In genomic region chr12:68613209-68613904, GRCh38 we compare ENCODE assay signal across 9 cellular contexts. TPM values are rescaled to one million over a fixed set of nuclear protein-coding genes. Genes with fewer than 3 reads are reported as not detected.
DNase-seq lines count a peak whose midpoint lies in the region; ATAC-seq, FAIRE-seq and TF ChIP-seq lines count a peak whose summit lies in the region.
"Had no signal": no experiment of that assay in that cellular context is flagged by ENCODE, and none has a peak within 500 bp of the region (broad histone marks: within the 10 kb centered on the region; RNA-seq: fewer than 3 reads in every experiment).

No MANE protein-coding gene starts in this region.

- intact Hi-C loops in OCI-LY7 (cut with micrococcal nuclease; ENCODE audit: unreplicated experiment): loop anchor here (2.0 to 5.0 kb wide), 3 partner anchors 17 to 621 kb away; partner anchors contain the start of gene SLC35E3
- intact Hi-C loops in K562 (cut with micrococcal nuclease): loop anchor here (5.0 kb wide), 2 partner anchors 54 to 246 kb away; no protein-coding TSS in a partner anchor
- intact Hi-C loops in natural killer cell (cut with micrococcal nuclease): loop anchor here (2.0 to 5.0 kb wide), 5 partner anchors 34 to 249 kb away; partner anchors contain the start of gene NUP107

- TF ChIP-seq EP300 in A549 (IDR thresholded peaks at IDR 0.05) (no peak), K562 (IDR thresholded peaks at IDR 0.05; ENCODE audit: low read length) (no peak)

- H3K4me1 ChIP-seq in A549 (peaks cover 49% of the 10 kb centered on the region), OCI-LY7 (ENCODE audit: insufficient read depth, low read length, poor library complexity, severe bottlenecking) (peaks cover 47% of the 10 kb centered on the region), K562 (replicated peaks in 1 of 2; ENCODE audit: control insufficient read depth in 2 of 2, insufficient read depth in 2 of 2, low read length in 2 of 2) (peaks cover 17 to 20% of the 10 kb centered on the region in 2 experiments), neuronal stem cell (ENCODE audit: control insufficient read depth in 2 of 2, insufficient read depth in 1 of 2, low read depth in 1 of 2, low read length in 2 of 2) (peaks cover 2 to 3% of the 10 kb centered on the region in 2 donors), BE2C (no peaks in the 10 kb centered on the region; the same call in 1 of the 2 replicates)

- TF ChIP-seq RAD21 in A549 (conservative IDR thresholded peaks at IDR 0.05 in 1 of 2, IDR thresholded peaks at IDR 0.05 in 1 of 2): no peak
- TF ChIP-seq RAD21 in K562 (CRISPR knock-in tag; conservative IDR thresholded peaks at IDR 0.05 in 1 of 2, IDR thresholded peaks at IDR 0.05 in 1 of 2): no peak

- H3K36me3 ChIP-seq in OCI-LY7 (ENCODE audit: insufficient read depth, low read length) (peaks cover 50% of the 10 kb centered on the region), K562 (ENCODE audit: control insufficient read depth, insufficient read depth, low read length) (peaks cover 30% of the 10 kb centered on the region), neuronal stem cell (replicated peaks in 1 of 2; ENCODE audit: control insufficient read depth in 2 of 2, insufficient read depth in 2 of 2, low read length in 2 of 2) (peaks cover 0 to 28% of the 10 kb centered on the region in 2 donors), BE2C (peaks cover 5% of the 10 kb centered on the region; the same call in 1 of the 2 replicates)

- TF ChIP-seq CTCF in A549 (IDR thresholded peaks at IDR 0.05) (no peak), OCI-LY7 (conservative IDR thresholded peaks at IDR 0.05; ENCODE audit: low read length) (no peak), K562 (IDR thresholded peaks at IDR 0.05 in 2 of 3, conservative IDR thresholded peaks at IDR 0.05 in 1 of 3; ENCODE audit: insufficient read depth in 2 of 3, low read depth in 1 of 3, low read length in 3 of 3) (no peak), natural killer cell (IDR thresholded peaks at IDR 0.05) (no peak), BE2C (IDR thresholded peaks at IDR 0.05; ENCODE audit: low read depth, low read length) (no peak)

- no peak overlapping the region for H2BK12ac ChIP-seq in neuronal stem cell (ENCODE audit: low read length)

- WGBS in A549 (ENCODE audit: missing lambda C conversion rate): 89% methylated on average over 18 of the region's 18 CpGs
- 26% methylated on average over 18 of the region's 18 CpGs for WGBS in K562 (ENCODE audit: insufficient coverage, low coverage, missing lambda C conversion rate)
- WGBS in neuronal stem cell (ENCODE audit: extremely low coverage in 2 of 2, insufficient read length in 2 of 2, insufficient replicate concordance in 1 of 2), 2 donors: 100% methylated on average over 1 of the region's 18 CpGs; no CpG with 5 or more reads in 1 of the 2 donors

- no peak overlapping the region for H3K18ac ChIP-seq in neuronal stem cell (ENCODE audit: low read length)

- CTCF ChIA-PET in A549 (lab: Yijun Ruan, JAX) (interaction anchor here (1.2 to 1.8 kb wide), 2 partner anchors 11 to 255 kb away, joined by 4 read pairs; no protein-coding TSS in a partner anchor), OCI-LY7 (lab: Charles Lee; ENCODE audit: unreplicated experiment) (no interaction called here), K562 (lab: Yijun Ruan, JAX; ENCODE audit: low intra/inter-chr PET ratio) (no interaction called here)

- peaks cover 71% of the 10 kb centered on the region for H3K79me2 ChIP-seq in OCI-LY7 (ENCODE audit: insufficient read depth, low read depth, low read length)
- peaks cover 75% of the 10 kb centered on the region for H3K79me2 ChIP-seq in K562 (ENCODE audit: control insufficient read depth, insufficient read depth, low read length)

- H3K27ac ChIP-seq in A549 (no peak overlapping the region), OCI-LY7 (ENCODE audit: low read depth, low read length, poor library complexity, severe bottlenecking) (peak overlapping the region; percentile 88), K562 (ENCODE audit: extremely low read depth, low read depth, low read length) (peak overlapping the region; percentile 93), neuronal stem cell (replicated peaks; ENCODE audit: low read length) (no peak overlapping the region)

- H3K4me1 Mint-ChIP-seq in natural killer cell: peaks cover 61 to 65% of the 10 kb centered on the region in 2 donors

- H2AFZ ChIP-seq in OCI-LY7 (ENCODE audit: low read length): no peak overlapping the region
- H2AFZ ChIP-seq in K562 (ENCODE audit: low read depth, low read length): no peak overlapping the region
- no peak overlapping the region for H2AFZ ChIP-seq in neuronal stem cell (ENCODE audit: low read length)

- H4K20me1 ChIP-seq in OCI-LY7 (ENCODE audit: insufficient read depth, low read length) (peaks cover 47% of the 10 kb centered on the region), K562 (replicated peaks; ENCODE audit: control insufficient read depth, insufficient read depth, low read length) (peaks cover 24% of the 10 kb centered on the region)

- H3K4me3 ChIP-seq in A549 (0 out of 3 replicates have a peak overlapping the region, but pooled peaks have one; percentile 93), OCI-LY7 (ENCODE audit: low read depth, low read length, poor library complexity, severe bottlenecking) (peak overlapping the region; percentile 95), K562 (peak overlapping the region; percentile 92), neuronal stem cell (ENCODE audit: low read length in 2 of 2) (no peak overlapping the region), BE2C (ENCODE audit: low read depth, low read length) (no peak overlapping the region)

- no peak for DNase-seq in A549 (ENCODE audit: low read depth in 1 of 2, low spot score in 1 of 2)
- DNase-seq in OCI-LY7 (ENCODE audit: low spot score): no peak
- peak in 1 of 4 experiments; percentile 47 for DNase-seq in K562 (ENCODE audit: extremely low read depth in 1 of 4, low spot score in 3 of 4)
- no peak for DNase-seq in natural killer cell
- DNase-seq in neuronal stem cell (ENCODE audit: low spot score): no peak
- DNase-seq in NCI-H526 (lab: John Stamatoyannopoulos, UW): no peak
- no peak for DNase-seq in BE2C

- no peaks in the 10 kb centered on the region for H3K9me2 ChIP-seq in OCI-LY7 (ENCODE audit: insufficient read depth, low read length)

- no peaks in the 10 kb centered on the region for H3K9me3 Mint-ChIP-seq in natural killer cell

- H2BK120ac ChIP-seq in neuronal stem cell (ENCODE audit: low read depth, low read length): no peak overlapping the region

- no peak overlapping the region for H3K4ac ChIP-seq in neuronal stem cell (ENCODE audit: low read length)

- peaks cover 4% of the 10 kb centered on the region for H3K9me1 ChIP-seq in K562 (ENCODE audit: control insufficient read depth, insufficient read depth, low read length)

- TF ChIP-seq POLR2A in A549 (IDR thresholded peaks at IDR 0.05; ENCODE audit: low read length) (no peak), K562 (conservative IDR thresholded peaks at IDR 0.05) (no peak)

- peak overlapping the region; percentile 84 to 95 for H3K27ac Mint-ChIP-seq in natural killer cell

- no peak overlapping the region for H3K14ac ChIP-seq in neuronal stem cell (ENCODE audit: low read length)

- peaks cover 4% of the 10 kb centered on the region for H3K79me1 ChIP-seq in neuronal stem cell (ENCODE audit: low read depth, low read length)

- H3K9ac ChIP-seq in K562 (ENCODE audit: insufficient read depth in 1 of 2, low read depth in 2 of 2, low read length in 2 of 2) (peak overlapping the region; percentile 82 to 86), neuronal stem cell (ENCODE audit: low read depth, low read length, poor library complexity) (no peak overlapping the region)

- H3K4me3 Mint-ChIP-seq in natural killer cell: peak overlapping the region; percentile 98

- H3K9me3 ChIP-seq in A549 (no peaks in the 10 kb centered on the region), OCI-LY7 (ENCODE audit: low read length) (no peaks in the 10 kb centered on the region), K562 (replicated peaks; ENCODE audit: control insufficient read depth, insufficient read depth, low read depth, low read length) (no peaks in the 10 kb centered on the region), neuronal stem cell (replicated peaks in 1 of 2; ENCODE audit: control insufficient read depth in 2 of 2, insufficient read depth in 1 of 2, low read depth in 1 of 2, low read length in 2 of 2) (peaks cover 0 to 6% of the 10 kb centered on the region in 2 donors), BE2C (no peaks in the 10 kb centered on the region)
- H3K9me3 ChIP-seq: SJSA1 had no signal

- peak overlapping the region; percentile 96 for H3K4me2 ChIP-seq in A549
- H3K4me2 ChIP-seq in OCI-LY7 (ENCODE audit: low read length): peak overlapping the region; percentile 78
- H3K4me2 ChIP-seq in K562 (ENCODE audit: insufficient read depth, low read length): peak overlapping the region; percentile 80
- no peak overlapping the region for H3K4me2 ChIP-seq in neuronal stem cell (ENCODE audit: insufficient read depth, low read length, poor library complexity, severe bottlenecking)

- BruUV-seq in OCI-LY7 (replicated peaks; lab: Mats Ljungman, UMichigan): no TSS peak
- no TSS peak for BruUV-seq in K562 (replicated peaks; lab: Mats Ljungman, UMichigan)

- H3K27me3 ChIP-seq in K562 (ENCODE audit: control insufficient read depth in 2 of 2, insufficient read depth in 2 of 2, low read length in 2 of 2) (no peaks in the 10 kb centered on the region), neuronal stem cell (ENCODE audit: control insufficient read depth in 3 of 3, insufficient read depth in 3 of 3, low read depth in 1 of 3, low read length in 3 of 3) (no peaks in the 10 kb centered on the region), BE2C (peaks cover 3% of the 10 kb centered on the region; the same call in 1 of the 2 replicates)
- H3K27me3 ChIP-seq: SJSA1 had no signal

- POLR2A ChIA-PET in A549 (lab: Yijun Ruan, JAX): interaction anchor here (0.6 to 1.1 kb wide), 2 partner anchors 34 to 248 kb away, joined by 3 to 5 read pairs; no protein-coding TSS in a partner anchor
- POLR2A ChIA-PET in OCI-LY7 (lab: Charles Lee): interaction anchor here (0.6 to 6.3 kb wide), 11 partner anchors 10 to 74 kb away, joined by 3 to 49 read pairs (median 5); no protein-coding TSS in a partner anchor
- POLR2A ChIA-PET in K562 (lab: Yijun Ruan, JAX): interaction anchor here (0.6 to 2.2 kb wide), 5 partner anchors 8 to 510 kb away, joined by 3 to 6 read pairs (median 3); no protein-coding TSS in a partner anchor

- H3K27me3 Mint-ChIP-seq in natural killer cell (ENCODE audit: low read depth in 2 of 2): no peaks in the 10 kb centered on the region

- in situ Hi-C loops in K562 (cut with MboI): no loop called here

- H2BK15ac ChIP-seq in neuronal stem cell (ENCODE audit: low read length): no peak overlapping the region

- no peak for FAIRE-seq in A549 (lab: Jason Lieb, UNC)
- peak; percentile 42 for FAIRE-seq in K562 (lab: Jason Lieb, UNC)

- ATAC-seq in A549: no peak
- ATAC-seq in K562: peak; percentile 27
- ATAC-seq in natural killer cell: peak in 1 of 3 donors; percentile 12
- ATAC-seq in HG03196 (IDR thresholded peaks at IDR 0.05; ENCODE audit: unreplicated experiment): no peak

- H2BK5ac ChIP-seq in neuronal stem cell (ENCODE audit: low read length): no peak overlapping the region

- H4K91ac ChIP-seq in neuronal stem cell (ENCODE audit: low read depth, low read length, poor library complexity): no peak overlapping the region

- no peak overlapping the region for H2AK5ac ChIP-seq in neuronal stem cell (ENCODE audit: low read depth, low read length)

- peaks cover 17% of the 10 kb centered on the region for H3K36me3 Mint-ChIP-seq in natural killer cell

- H4K8ac ChIP-seq in neuronal stem cell (ENCODE audit: low read depth, low read length): no peak overlapping the region

- H3K23ac ChIP-seq in neuronal stem cell (ENCODE audit: low read depth, low read length, poor library complexity): no peak overlapping the region

RNA-seq across cellular contexts. Expression of gene RAP1B, which starts 2.7 kb away (rescaled TPM):
- polyA plus RNA-seq in A549 (2011; rRNA removed): 226 and 305 TPM in 2 replicates
- 109 TPM in 2 replicates for polyA plus RNA-seq in A549 (2012; cell fraction: cytosol; rRNA removed)
- polyA plus RNA-seq in A549 (2012; cell fraction: nucleus; rRNA removed): 41.2 and 57.7 TPM in 2 replicates
- 196 to 206 TPM (median 205 TPM) in 3 replicates for polyA plus RNA-seq in A549 (2017; fragmentation: RNase III; extraction: RNeasy Plus Mini Kit Qiagen cat#74134 plus additional on column Dnase treatment)
- 42.7 and 43.8 TPM in 2 replicates for polyA minus RNA-seq in A549 (2011; rRNA and poly(A)+ RNA removed)
- 100 and 101 TPM in 2 replicates for total RNA-seq in OCI-LY7 (2014; rRNA removed; shearing (Covaris generic))
- total RNA-seq in OCI-LY7 (2022): 164 and 166 TPM in 2 replicates
- 72.2 and 246 TPM in 2 replicates for total RNA-seq in K562 (2011; cell fraction: chromatin; rRNA removed; ENCODE audit: low replicate concordance)
- 38.4 and 61.2 TPM in 2 replicates for total RNA-seq in K562 (2011; cell fraction: nucleolus; rRNA removed)
- 122 and 262 TPM in 2 replicates for total RNA-seq in K562 (2011; cell fraction: nucleoplasm; rRNA removed)
- total RNA-seq in K562 (2014; rRNA removed): 133 and 157 TPM in 2 replicates
- 169 and 201 TPM in 2 replicates for total RNA-seq in K562 (2014; rRNA removed; fragmentation: Illumina TruSeq; extraction: Trizol)
- total RNA-seq in K562 (2015; rRNA removed; fragmentation: Illumina TruSeq; extraction: Trizol): 168 and 191 TPM in 2 replicates
- 160 and 170 TPM in 2 replicates for total RNA-seq in K562 (2021)
- polyA plus RNA-seq in K562 (2011; rRNA removed): 184 and 309 TPM in 2 replicates
- polyA plus RNA-seq in K562 (2011; cell fraction: cytosol; rRNA removed): 76.5 and 110 TPM in 2 replicates
- polyA plus RNA-seq in K562 (2011; cell fraction: nucleus; rRNA removed): 47.8 and 69.1 TPM in 2 replicates
- 168 and 212 TPM in 2 replicates for polyA plus RNA-seq in K562 (2012)
- 263 and 309 TPM in 2 replicates for polyA plus RNA-seq in K562 (2014; fragmentation: Illumina TruSeq; extraction: Trizol)
- polyA plus RNA-seq in K562 (2014; fragmentation: Nextera tagmentation; extraction: Ambion mirVana): 100 to 1,000 TPM; 107 to 116 TPM
- 212 and 213 TPM in 2 replicates for polyA plus RNA-seq in K562 (2014; rRNA removed)
- polyA minus RNA-seq in K562 (2011; rRNA and poly(A)+ RNA removed): 175 and 226 TPM in 2 replicates
- polyA minus RNA-seq in K562 (2011; cell fraction: cytosol; rRNA and poly(A)+ RNA removed): 60.5 and 94.7 TPM in 2 replicates
- 33.7 and 49.9 TPM in 2 replicates for polyA minus RNA-seq in K562 (2011; cell fraction: nucleus; rRNA and poly(A)+ RNA removed)
- total RNA-seq in natural killer cell: 100 to 1,000 TPM; 517 to 664 (median 572) TPM
- 125 TPM for polyA plus RNA-seq in neuronal stem cell (2013, experiment 1 of 2)
- 123 TPM for polyA plus RNA-seq in neuronal stem cell (2013, experiment 2 of 2)
- polyA plus RNA-seq in BE2C (2012; ENCODE audit: insufficient read depth, insufficient read length, low read depth): 103 TPM

Comparison
In these comparisons a context has a peak if more than half of its experiments do, and no peak if none do; other contexts are left out.
1. H3K27ac ChIP-seq: peak in OCI-LY7 (single experiment) and K562 (single experiment); none in A549 (0 of 2) and neuronal stem cell (single experiment).
2. H3K4me3 ChIP-seq: peak in A549 (single experiment), OCI-LY7 (single experiment) and K562 (single experiment); none in neuronal stem cell (0 of 2) and BE2C (single experiment).